Comparison of ENCODE assay signal across 1 cellular context in genomic region chr11:129251067-129251466, GRCh38.
TF ChIP-seq lines count a peak whose summit lies in the region.

No MANE protein-coding gene starts in this region.

TF ChIP-seq in GM23338, 12 proteins besides CTCF, POLR2A, EP300 and RAD21 (continued from another document):
- TF ChIP-seq ZNF462 (CRISPR knock-in tag; IDR thresholded peaks at IDR 0.05): no peak
- no peak for TF ChIP-seq EZH2 (IDR thresholded peaks at IDR 0.05; ENCODE audit: low read depth, unreplicated experiment)
- TF ChIP-seq CREB1 (CRISPR knock-in tag; IDR thresholded peaks at IDR 0.05; ENCODE audit: low read depth): no peak
- TF ChIP-seq NANOG (IDR thresholded peaks at IDR 0.05; ENCODE audit: borderline replicate concordance): no peak
- no peak for TF ChIP-seq ETS1 (IDR thresholded peaks at IDR 0.05)
- TF ChIP-seq JUNB (IDR thresholded peaks at IDR 0.05; ENCODE audit: unreplicated experiment): no peak
- TF ChIP-seq ZNF114 (CRISPR knock-in tag; IDR thresholded peaks at IDR 0.05): no peak
- TF ChIP-seq ZNF331 (CRISPR knock-in tag; IDR thresholded peaks at IDR 0.05; ENCODE audit: low read depth): no peak
